ENCODE assay signal across 15 cellular contexts in genomic region chr16:60463986-60464385, GRCh38.
DNase-seq lines count a peak whose midpoint lies in the region; TF ChIP-seq lines count a peak whose summit lies in the region.
"Had no signal": no experiment of that assay in that cellular context is flagged by ENCODE, and none has a peak within 500 bp of the region (broad histone marks: within the 10 kb centered on the region; RNA-seq: fewer than 3 reads in every experiment).

No MANE protein-coding gene starts in this region.

- H3K9ac ChIP-seq in mammary epithelial cell (ENCODE audit: insufficient read depth, low read length): no peak overlapping the region

- WGBS in mammary epithelial cell (ENCODE audit: low coverage, missing lambda C conversion rate): 41% methylated on average over 1 of the region's 1 CpG

- no peaks in the 10 kb centered on the region for H3K27me3 ChIP-seq in mammary epithelial cell (ENCODE audit: insufficient read depth, low read length)
- H3K27me3 ChIP-seq in ascending aorta: no peaks in the 10 kb centered on the region

- DNase-seq in GM03348 (ENCODE audit: low spot score): peak; percentile 2
- peak; percentile 11 for DNase-seq in HPDE6-E6E7 (ENCODE audit: extremely low spot score)
- DNase-seq in mammary epithelial cell: peak; percentile 19
- DNase-seq in iris pigment epithelial cell (ENCODE audit: low read depth): peak; percentile 0
- no peak for DNase-seq in ascending aorta (ENCODE audit: low spot score in 2 of 2)
- no peak for DNase-seq in Kasumi-1 (lab: John Stamatoyannopoulos, UW)
- DNase-seq: C1 segment of cervical spinal cord; Calu3; CD4-positive, alpha-beta memory T cell; COR-L47; DMS53; DMS79 treated with DMSO at 0.1 percent for 48 hours; GF-D8; H9 had no signal

- H3K36me3 ChIP-seq in mammary epithelial cell (ENCODE audit: insufficient read depth, low read length): no peaks in the 10 kb centered on the region
- H3K36me3 ChIP-seq in ascending aorta: no peaks in the 10 kb centered on the region

- no TSS peak for BruUV-seq in mammary epithelial cell (replicated peaks; lab: Mats Ljungman, UMichigan)

- H3K27ac ChIP-seq in mammary epithelial cell (ENCODE audit: insufficient read depth, low read depth, low read length): no peak overlapping the region
- no peak overlapping the region for H3K27ac ChIP-seq in ascending aorta

- in situ Hi-C loops in mammary epithelial cell (cut with MboI; ENCODE audit: low sequenced_read_pairs in 2 of 2): no loop called here

- H3K4me1 ChIP-seq in mammary epithelial cell (ENCODE audit: insufficient read depth, low read length): no peaks in the 10 kb centered on the region
- no peaks in the 10 kb centered on the region for H3K4me1 ChIP-seq in ascending aorta

- H3K9me3 ChIP-seq in mammary epithelial cell (replicated peaks; ENCODE audit: insufficient read depth, low read length): peaks cover 4% of the 10 kb centered on the region
- no peaks in the 10 kb centered on the region for H3K9me3 ChIP-seq in ascending aorta

- H3K79me2 ChIP-seq in mammary epithelial cell (ENCODE audit: insufficient read depth, low read length): no peaks in the 10 kb centered on the region

- H3K4me3 ChIP-seq in mammary epithelial cell (replicated peaks in 1 of 3; ENCODE audit: insufficient read depth in 1 of 3, low read depth in 2 of 3, low read length in 3 of 3) (no peak overlapping the region), ascending aorta (no peak overlapping the region)
- H3K4me3 ChIP-seq: GM23338 had no signal

- H4K20me1 ChIP-seq in mammary epithelial cell (ENCODE audit: insufficient read depth, low read length): no peaks in the 10 kb centered on the region

- CTCF ChIA-PET in mammary epithelial cell (lab: Charles Lee; ENCODE audit: low non-redundant PET): no interaction called here

- H2AFZ ChIP-seq in mammary epithelial cell (ENCODE audit: low read depth, low read length): no peak overlapping the region
- H2AFZ ChIP-seq: GM23338 had no signal

- intact Hi-C loops in mammary epithelial cell (cut with micrococcal nuclease): no loop called here
- intact Hi-C loops in ascending aorta (cut with DNase I): no loop called here

- no peak overlapping the region for H3K4me2 ChIP-seq in mammary epithelial cell (ENCODE audit: insufficient read depth, low read depth, low read length)
- H3K4me2 ChIP-seq: GM23338 had no signal

- TF ChIP-seq CTCF in mammary epithelial cell (conservative IDR thresholded peaks at IDR 0.05 in 1 of 2, IDR thresholded peaks at IDR 0.05 in 1 of 2; ENCODE audit: extremely low read depth in 1 of 2, insufficient read depth in 1 of 2, low read depth in 1 of 2, low read length in 2 of 2) (no peak), ascending aorta (IDR thresholded peaks at IDR 0.05) (no peak)

- dilution Hi-C loops in mammary epithelial cell (cut with HindIII; ENCODE audit: low sequenced_read_pairs): no loop called here

Comparison
In these comparisons a context has a peak if more than half of its experiments do, and no peak if none do; other contexts are left out.
1. DNase-seq: peak in GM03348 (single experiment), HPDE6-E6E7 (single experiment), mammary epithelial cell (single experiment) and iris pigment epithelial cell (single experiment); none in ascending aorta (0 of 2) and Kasumi-1 (0 of 2).